Comparison of ENCODE assay signal across 1 cellular context in genomic region chr1:20696397-20697333, GRCh38.
A peak's percentile ranks its signal among the peaks of the same experiment; 100 is the strongest.
TF ChIP-seq lines count a peak whose summit lies in the region.

No MANE protein-coding gene starts in this region.

TF ChIP-seq in K562, 482 proteins besides CTCF, POLR2A, EP300 and RAD21 (continued from another document and continues in another):
- no peak for TF ChIP-seq POLR2B (IDR thresholded peaks at IDR 0.05; ENCODE audit: low read depth, partially characterized antibody)
- TF ChIP-seq LARP7 (IDR thresholded peaks at IDR 0.05): peak; percentile 53; the same call in 1 of the 2 replicates
- no peak for TF ChIP-seq ZNF282 (CRISPR knock-in tag; IDR thresholded peaks at IDR 0.05)
- TF ChIP-seq ZNF764 (CRISPR knock-in tag; IDR thresholded peaks at IDR 0.05; ENCODE audit: low read depth): no peak
- no peak for TF ChIP-seq ZNF778 (CRISPR knock-in tag; IDR thresholded peaks at IDR 0.05)
- no peak for TF ChIP-seq HIVEP1 (CRISPR knock-in tag; IDR thresholded peaks at IDR 0.05)
- TF ChIP-seq TCF3 (CRISPR knock-in tag; IDR thresholded peaks at IDR 0.05): peak; percentile 8; the same call in 1 of the 2 replicates
- TF ChIP-seq NCOR1 (IDR thresholded peaks at IDR 0.05): no peak
- TF ChIP-seq ZNF253 (CRISPR knock-in tag; conservative IDR thresholded peaks at IDR 0.05): no peak
- no peak for TF ChIP-seq ZFP1 (CRISPR knock-in tag; IDR thresholded peaks at IDR 0.05)
- TF ChIP-seq MTA1 (IDR thresholded peaks at IDR 0.05; ENCODE audit: borderline replicate concordance): no peak
- TF ChIP-seq POLR2AphosphoS5 (IDR thresholded peaks at IDR 0.05; ENCODE audit: control insufficient read depth, insufficient read depth, low read depth, low read length): no peak
- TF ChIP-seq ELK1 (CRISPR knock-in tag; IDR thresholded peaks at IDR 0.05): no peak
- TF ChIP-seq ZNF583 (CRISPR knock-in tag; IDR thresholded peaks at IDR 0.05): no peak
- peak; percentile 82 for TF ChIP-seq VEZF1 (CRISPR knock-in tag; IDR thresholded peaks at IDR 0.05)
- no peak for TF ChIP-seq TCF15 (CRISPR knock-in tag; IDR thresholded peaks at IDR 0.05)
- peak; percentile 92 for TF ChIP-seq SMC3 (conservative IDR thresholded peaks at IDR 0.05; ENCODE audit: insufficient read depth, low read depth, low read length)
- TF ChIP-seq NRF1 (conservative IDR thresholded peaks at IDR 0.05 in 1 of 2, IDR thresholded peaks at IDR 0.05 in 1 of 2): peak in 1 of 2 experiments; percentile 28; a peak in 2 of 4 replicates
- TF ChIP-seq MYC (IDR thresholded peaks at IDR 0.05; ENCODE audit: low read depth, low read length): peak; percentile 60; the same call in 1 of the 2 replicates
- TF ChIP-seq MYC (CRISPR knock-in tag; IDR thresholded peaks at IDR 0.05; ENCODE audit: borderline replicate concordance, low read depth): no peak
- TF ChIP-seq HMGXB4 (CRISPR knock-in tag; IDR thresholded peaks at IDR 0.05): peak; percentile 84; the same call in 1 of the 2 replicates
- TF ChIP-seq KAT8 (IDR thresholded peaks at IDR 0.05; ENCODE audit: low read depth): no peak
- TF ChIP-seq CGGBP1 (CRISPR knock-in tag; IDR thresholded peaks at IDR 0.05): no peak
- TF ChIP-seq ZKSCAN3 (CRISPR knock-in tag; IDR thresholded peaks at IDR 0.05): no peak
- no peak for TF ChIP-seq SIN3A (IDR thresholded peaks at IDR 0.05; ENCODE audit: borderline replicate concordance in 2 of 2, control insufficient read depth in 1 of 2, low read depth in 2 of 2, low read length in 2 of 2)
- no peak for TF ChIP-seq MYBL2 (IDR thresholded peaks at IDR 0.05; ENCODE audit: low read depth)
- TF ChIP-seq MYBL2 (CRISPR knock-in tag; IDR thresholded peaks at IDR 0.05; ENCODE audit: borderline replicate concordance): no peak
- TF ChIP-seq TRIM24 (IDR thresholded peaks at IDR 0.05): no peak
- no peak for TF ChIP-seq TRIM25 (IDR thresholded peaks at IDR 0.05; ENCODE audit: borderline replicate concordance)
- TF ChIP-seq CBX5 (IDR thresholded peaks at IDR 0.05; ENCODE audit: borderline replicate concordance, low read depth): no peak
- no peak for TF ChIP-seq ZNF518B (CRISPR knock-in tag; IDR thresholded peaks at IDR 0.05)
- no peak for TF ChIP-seq KLF13 (tag; IDR thresholded peaks at IDR 0.05; ENCODE audit: borderline replicate concordance, low read depth)
- no peak for TF ChIP-seq XRCC3 (IDR thresholded peaks at IDR 0.05)
- peak; percentile 87 for TF ChIP-seq SP1 (CRISPR knock-in tag; IDR thresholded peaks at IDR 0.05)
- TF ChIP-seq HES1 (IDR thresholded peaks at IDR 0.05; ENCODE audit: low read depth): no peak
- no peak for TF ChIP-seq IRF2 (CRISPR knock-in tag; IDR thresholded peaks at IDR 0.05)
- no peak for TF ChIP-seq FOXJ2 (tag; IDR thresholded peaks at IDR 0.05)
- no peak for TF ChIP-seq ZNF445 (CRISPR knock-in tag; IDR thresholded peaks at IDR 0.05; ENCODE audit: low read depth)
- TF ChIP-seq NFYB (IDR thresholded peaks at IDR 0.05; ENCODE audit: extremely low read depth, insufficient read length): no peak
- TF ChIP-seq HNRNPH1 (optimal IDR thresholded peaks at IDR 0.05; ENCODE audit: low read depth, low read length): no peak
- no peak for TF ChIP-seq ZNF280B (CRISPR knock-in tag; IDR thresholded peaks at IDR 0.05)
- no peak for TF ChIP-seq TAF9B (IDR thresholded peaks at IDR 0.05; ENCODE audit: partially characterized antibody)
- peak; percentile 41; the same call in 1 of the 2 replicates for TF ChIP-seq CBFA2T2 (conservative IDR thresholded peaks at IDR 0.05)
- TF ChIP-seq ZNF174 (CRISPR knock-in tag; IDR thresholded peaks at IDR 0.05): no peak
- no peak for TF ChIP-seq MECOM (CRISPR knock-in tag; IDR thresholded peaks at IDR 0.05)
- TF ChIP-seq ELF1 (tag; IDR thresholded peaks at IDR 0.05): no peak; the same call in 1 of the 2 replicates
- TF ChIP-seq CEBPG (CRISPR knock-in tag; IDR thresholded peaks at IDR 0.05): 0 out of 2 replicates have a peak, but pooled peaks have one; percentile 11
- no peak for TF ChIP-seq CEBPG (tag; conservative IDR thresholded peaks at IDR 0.05 in 1 of 2, IDR thresholded peaks at IDR 0.05 in 1 of 2)
- TF ChIP-seq KDM1A (IDR thresholded peaks at IDR 0.05): no peak
- no peak for TF ChIP-seq TCFL5 (CRISPR knock-in tag; conservative IDR thresholded peaks at IDR 0.05)
- no peak for TF ChIP-seq ZNF311 (CRISPR knock-in tag; IDR thresholded peaks at IDR 0.05)
- TF ChIP-seq ZNF217 (CRISPR knock-in tag; IDR thresholded peaks at IDR 0.05): no peak
- TF ChIP-seq GTF3C2 (IDR thresholded peaks at IDR 0.05; ENCODE audit: borderline replicate concordance, extremely low read depth, insufficient read length): no peak
